ENCODE assay signal across 24 cellular contexts in the genomic region with DNA sequence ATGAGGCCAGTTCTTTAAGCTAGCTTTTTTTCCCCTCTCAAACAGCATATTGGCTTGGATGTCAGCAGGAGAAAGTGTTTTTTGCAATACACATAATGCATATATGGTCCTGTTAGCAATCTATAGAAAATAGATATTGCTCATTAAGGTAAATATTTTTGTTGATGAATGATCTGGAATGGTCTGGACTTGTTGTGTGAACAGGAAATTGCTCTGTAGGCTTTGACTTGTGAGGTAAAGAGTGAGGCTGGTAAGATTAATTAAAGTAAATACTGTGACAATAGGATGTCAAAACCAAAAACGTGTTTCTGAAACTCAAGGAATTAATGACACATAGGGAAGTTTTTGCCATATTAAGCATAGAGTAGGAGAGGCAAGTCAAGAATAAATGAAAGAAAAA.
"Had no signal": no experiment of that assay in that cellular context is flagged by ENCODE, and none has a peak within 500 bp of the region (broad histone marks: within the 10 kb centered on the region; RNA-seq: fewer than 3 reads in every experiment).

No MANE protein-coding gene starts in this region.

- ATAC-seq: effector memory CD8-positive, alpha-beta T cell; gastrocnemius medialis; heart right ventricle; left cardiac atrium; left lung; left ventricle myocardium superior; lower lobe of right lung; mucosa of descending colon had no signal

- H3K4me3 Mint-ChIP-seq: dendritic cell treated with granulocyte-macrophage colony-stimulating factor and Interleukin-4, amounts not matched to agents 40 ng/mL and 50 ng/mL, for 4 days; effector memory CD8-positive, alpha-beta T cell; endodermal cell; mesothelial cell of epicardium had no signal

- H3K27ac ChIP-seq: colonic mucosa, esophagus squamous epithelium, gastrocnemius medialis, heart right ventricle, left lung, lower lobe of right lung had no signal

- DNase-seq: colonic mucosa; cortex of kidney; effector CD8-positive, alpha-beta T cell; effector memory CD8-positive, alpha-beta T cell; endodermal cell; esophagus squamous epithelium; foreskin fibroblast; foreskin melanocyte; gastrocnemius medialis; glutamatergic neuron; head of caudate nucleus; heart right ventricle; hippocampal formation; left cardiac atrium; left lung; left ventricle myocardium superior; lower lobe of right lung; mesenchymal stem cell; mucosa of descending colon had no signal

- H3K27ac Mint-ChIP-seq: dendritic cell treated with granulocyte-macrophage colony-stimulating factor and Interleukin-4, amounts not matched to agents 40 ng/mL and 50 ng/mL, for 4 days; effector memory CD8-positive, alpha-beta T cell; endodermal cell; mesothelial cell of epicardium had no signal

- H3K4me3 ChIP-seq: colonic mucosa, esophagus squamous epithelium, gastrocnemius medialis, heart right ventricle, left lung, lower lobe of right lung, mucosa of descending colon had no signal

- FAIRE-seq: endometrium, islet of Langerhans, keratinocyte had no signal

- H3K27me3 Mint-ChIP-seq: dendritic cell treated with granulocyte-macrophage colony-stimulating factor and Interleukin-4, amounts not matched to agents 40 ng/mL and 50 ng/mL, for 4 days had no signal

- H3K27me3 ChIP-seq: colonic mucosa, esophagus squamous epithelium, gastrocnemius medialis, heart right ventricle, left lung had no signal

- H3K9me3 ChIP-seq: colonic mucosa, esophagus squamous epithelium, gastrocnemius medialis, heart right ventricle, left lung, lower lobe of right lung, mucosa of descending colon had no signal

- H3K4me1 ChIP-seq: colonic mucosa, left lung, lower lobe of right lung had no signal
